In genomic region chr1:2544875-2545638, GRCh38 we compare ENCODE assay signal across 10 cellular contexts. TPM values are rescaled to one million over a fixed set of nuclear protein-coding genes. Genes with fewer than 3 reads are reported as not detected.
DNase-seq lines count a peak whose midpoint lies in the region; ATAC-seq and TF ChIP-seq lines count a peak whose summit lies in the region.
"Had no signal": no experiment of that assay in that cellular context is flagged by ENCODE, and none has a peak within 500 bp of the region (broad histone marks: within the 10 kb centered on the region; RNA-seq: fewer than 3 reads in every experiment).

No MANE protein-coding gene starts in this region.

- DNase-seq in Daoy (ENCODE audit: low read depth), result peak; percentile 37
- no peak for DNase-seq in PC-3
- peak; percentile 38 to 57 for DNase-seq in erythroblast (lab: John Stamatoyannopoulos, UW)
- no peak for DNase-seq in gastrocnemius medialis
- no peak for DNase-seq in NCI-H1048 (lab: John Stamatoyannopoulos, UW)
- no peak for DNase-seq in T-helper 2 cell treated with Interferon-gamma antibody and Interleukin-4, amounts not matched to agents 5 μg/mL and 100 μg/mL, for 36 hours (ENCODE audit: low spot score)
- no peak for DNase-seq in GDM1 (lab: John Stamatoyannopoulos, UW)
- DNase-seq: MG63 had no signal

- no TSS peak for BruUV-seq in PC-3 (replicated peaks; lab: Mats Ljungman, UMichigan)

- CTCF ChIA-PET in PC-3 (lab: Charles Lee), result no interaction called here

- H3K9ac ChIP-seq in PC-3 (ENCODE audit: low read length), result peak overlapping the region; percentile 42; the same call in 1 of the 2 replicates
- H3K9ac ChIP-seq: parathyroid adenoma had no signal

- H3K27me3 ChIP-seq in PC-3 (ENCODE audit: low read length), result no peaks in the 10 kb centered on the region
- H3K27me3 ChIP-seq in gastrocnemius medialis, result peaks cover 17 to 37% (median 37%) of the 10 kb centered on the region in 3 donors
- H3K27me3 ChIP-seq: MG63 had no signal

- H3K9me3 Mint-ChIP-seq in T-helper 2 cell treated with Interferon-gamma antibody and Interleukin-4, amounts not matched to agents 5 μg/mL and 100 μg/mL, for 36 hours, result no peaks in the 10 kb centered on the region

- peaks cover 13% of the 10 kb centered on the region for H3K4me1 Mint-ChIP-seq in T-helper 2 cell treated with Interferon-gamma antibody and Interleukin-4, amounts not matched to agents 5 μg/mL and 100 μg/mL, for 36 hours (ENCODE audit: low read depth)

- TF ChIP-seq CTCF in PC-3 (conservative IDR thresholded peaks at IDR 0.05; ENCODE audit: low read depth, low read length) (no peak), gastrocnemius medialis (IDR thresholded peaks at IDR 0.05 in 4 of 5, conservative IDR thresholded peaks at IDR 0.05 in 1 of 5) (no peak)

- ATAC-seq in PC-3 (no peak), gastrocnemius medialis (no peak), HG02623 (IDR thresholded peaks at IDR 0.05; ENCODE audit: unreplicated experiment) (no peak)

- no peaks in the 10 kb centered on the region for H4K20me1 ChIP-seq in PC-3 (ENCODE audit: low read length)

- POLR2A ChIA-PET in PC-3 (lab: Charles Lee; ENCODE audit: unreplicated experiment), result interaction anchor here (1.2 kb wide), 1 partner anchor 12 kb away, joined by 5 read pairs; no protein-coding TSS in a partner anchor

- H3K36me3 Mint-ChIP-seq in T-helper 2 cell treated with Interferon-gamma antibody and Interleukin-4, amounts not matched to agents 5 μg/mL and 100 μg/mL, for 36 hours (ENCODE audit: low read depth), result peaks cover 2% of the 10 kb centered on the region

- no peaks in the 10 kb centered on the region for H3F3A ChIP-seq in PC-3 (ENCODE audit: low read length, unreplicated experiment)

- H3K9me2 ChIP-seq in PC-3 (replicated peaks; ENCODE audit: low read length), result no peaks in the 10 kb centered on the region

- H3K36me3 ChIP-seq in PC-3 (ENCODE audit: low read depth, low read length) (no peaks in the 10 kb centered on the region), gastrocnemius medialis (no peaks in the 10 kb centered on the region)
- H3K36me3 ChIP-seq: MG63 had no signal

- H3K79me2 ChIP-seq in PC-3 (ENCODE audit: low read length), result no peaks in the 10 kb centered on the region
- H3K79me2 ChIP-seq: parathyroid adenoma had no signal

- H3K4me3 ChIP-seq in PC-3 (ENCODE audit: low read length) (no peak overlapping the region), gastrocnemius medialis (no peak overlapping the region)
- H3K4me3 ChIP-seq: MG63 had no signal

- H3K4me3 Mint-ChIP-seq in T-helper 2 cell treated with Interferon-gamma antibody and Interleukin-4, amounts not matched to agents 5 μg/mL and 100 μg/mL, for 36 hours, result no peak overlapping the region

- 0 out of 2 replicates have a peak overlapping the region, but pooled peaks have one; percentile 20 for H3K27ac ChIP-seq in PC-3 (ENCODE audit: low read length)
- peak overlapping the region; percentile 54 to 87 (median 68) for H3K27ac ChIP-seq in gastrocnemius medialis

- intact Hi-C loops in PC-3 (cut with micrococcal nuclease) (loop anchor here (5.0 kb wide), 2 partner anchors 42 to 353 kb away; partner anchors contain the start of genes FAAP20 and PRXL2B), gastrocnemius medialis (cut with DNase I; ENCODE audit: low total_unique reads) (loop anchor here (5.0 to 10.0 kb wide), 2 partner anchors 80 to 348 kb away; no protein-coding TSS in a partner anchor)

- TF ChIP-seq POLR2A in erythroblast (IDR thresholded peaks at IDR 0.05; ENCODE audit: low read length) (no peak), gastrocnemius medialis (IDR thresholded peaks at IDR 0.05) (no peak)

- H3K27me3 Mint-ChIP-seq in T-helper 2 cell treated with Interferon-gamma antibody and Interleukin-4, amounts not matched to agents 5 μg/mL and 100 μg/mL, for 36 hours (ENCODE audit: low read depth), result peaks cover 7% of the 10 kb centered on the region

- in situ Hi-C loops in gastrocnemius medialis (cut with MboI; ENCODE audit: low sequenced_read_pairs in 4 of 4), result loop anchor here (10.0 to 25.0 kb wide), 2 partner anchors 130 to 333 kb away; partner anchors contain the start of gene PEX10 (in 4 of the 4)

- H3K27ac Mint-ChIP-seq in T-helper 2 cell treated with Interferon-gamma antibody and Interleukin-4, amounts not matched to agents 5 μg/mL and 100 μg/mL, for 36 hours, result no peak overlapping the region

- H3K4me2 ChIP-seq in PC-3 (ENCODE audit: low read length), result peak overlapping the region; percentile 83; the same call in 1 of the 2 replicates

- peaks cover 22% of the 10 kb centered on the region for H3K4me1 ChIP-seq in PC-3 (ENCODE audit: insufficient read depth, low read length)
- H3K4me1 ChIP-seq in gastrocnemius medialis, result peaks cover 14 to 35% of the 10 kb centered on the region in 2 donors

- H2AFZ ChIP-seq in PC-3 (ENCODE audit: low read length), result no peak overlapping the region

- H3K9me3 ChIP-seq in PC-3 (ENCODE audit: low read length), result no peaks in the 10 kb centered on the region
- no peaks in the 10 kb centered on the region for H3K9me3 ChIP-seq in gastrocnemius medialis
- H3K9me3 ChIP-seq: MG63 had no signal

RNA-seq across cellular contexts. Expression of gene TNFRSF14, which starts 11.1 kb away (rescaled TPM):
- 9.0 and 12.1 TPM in 2 replicates for total RNA-seq in Daoy (2014; rRNA removed; shearing (Covaris generic))
- total RNA-seq in PC-3 (2014; rRNA removed) (21.1 and 25.5 TPM in 2 replicates), gastrocnemius medialis (10 to 100 TPM in 1 of 4 donors, 1 to 10 TPM in 3; 3.4 to 11.5 (median 5.0) TPM)

RNA-seq across cellular contexts. Expression of gene HES5, which starts 15.0 kb away (rescaled TPM):
- total RNA-seq in Daoy (2014; rRNA removed; shearing (Covaris generic)), result not detected in 2 replicates
- 0.84 and 1.8 TPM in 2 replicates for total RNA-seq in PC-3 (2014; rRNA removed)
- under 1 TPM in 1 of 4 donors, not detected in 3; 0.49 TPM for total RNA-seq in gastrocnemius medialis

RNA-seq across cellular contexts. Expression of gene PANK4, which starts 18.7 kb away (rescaled TPM):
- total RNA-seq in Daoy (2014; rRNA removed; shearing (Covaris generic)), result 18.6 and 44.7 TPM in 2 replicates
- total RNA-seq in PC-3 (2014; rRNA removed) (69.4 and 86.9 TPM in 2 replicates), gastrocnemius medialis (10 to 100 TPM; 27.5 to 54.2 (median 38.5) TPM)

RNA-seq across cellular contexts. Expression of gene PRXL2B, which starts 41.5 kb away (rescaled TPM):
- 13.0 and 20.6 TPM in 2 replicates for total RNA-seq in Daoy (2014; rRNA removed; shearing (Covaris generic))
- total RNA-seq in PC-3 (2014; rRNA removed) (75.0 and 85.0 TPM in 2 replicates), gastrocnemius medialis (1 to 10 TPM in 2 of 4 donors, under 1 TPM in 2; 0.52 to 2.7 (median 1.1) TPM)

Comparison
In these comparisons a context has a peak if more than half of its experiments do, and no peak if none do; other contexts are left out.
1. DNase-seq: peak in Daoy (single experiment) and erythroblast (2 of 2); none in PC-3 (single experiment), gastrocnemius medialis (0 of 2), NCI-H1048 (single experiment), T-helper 2 cell treated with Interferon-gamma antibody and Interleukin-4, amounts not matched to agents 5 μg/mL and 100 μg/mL, for 36 hours (single experiment) and GDM1 (single experiment).